ENCODE assay signal across 35 cellular contexts in the genomic region with DNA sequence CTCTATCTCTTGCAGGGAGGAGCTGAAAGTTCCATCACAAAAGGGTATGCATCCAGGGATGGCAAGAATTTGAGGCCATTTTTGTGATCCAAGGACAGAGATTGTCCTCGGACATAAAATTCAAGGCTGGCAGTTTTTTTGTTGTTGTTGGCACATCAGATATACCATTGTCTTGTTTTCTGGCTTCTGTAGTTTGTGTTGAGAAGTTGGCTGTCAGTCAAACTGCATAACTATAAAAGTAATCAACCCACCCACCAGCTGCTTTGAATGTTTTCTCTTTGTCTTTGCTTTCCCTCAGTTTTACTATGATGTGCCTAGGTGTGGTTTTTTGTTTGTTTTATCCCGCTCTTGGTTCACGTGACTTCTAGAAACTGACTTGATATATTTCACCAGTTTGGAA. TPM values are rescaled to one million over a fixed set of nuclear protein-coding genes. Genes with fewer than 3 reads are reported as not detected.
"Had no signal": no experiment of that assay in that cellular context is flagged by ENCODE, and none has a peak within 500 bp of the region (broad histone marks: within the 10 kb centered on the region; RNA-seq: fewer than 3 reads in every experiment).

No MANE protein-coding gene starts in this region.

- H3K27me3 ChIP-seq: body of pancreas, brain microvascular endothelial cell had no signal

- ATAC-seq: activated CD4-positive, alpha-beta T cell treated with anti-CD3 and anti-CD28 coated beads for 36 hours; activated CD4-positive, CD25-positive, alpha-beta regulatory T cell treated with anti-CD3 and anti-CD28 coated beads, Interleukin-2, amount 50 U/mL, for 24 hours; activated CD8-positive, alpha-beta memory T cell treated with anti-CD3 and anti-CD28 coated beads, Interleukin-2, amount 10 ng/mL, durations not matched to agents 7 days and 5 days; activated CD8-positive, alpha-beta T cell treated with anti-CD3 and anti-CD28 coated beads, Interleukin-2, amount 10 ng/mL, durations not matched to agents 7 days and 5 days; activated naive CD4-positive, alpha-beta T cell treated with anti-CD3 and anti-CD28 coated beads, Interleukin-2, amount 50 U/mL, for 72 hours; body of pancreas; WTC11 had no signal

- H3K27ac ChIP-seq: adrenal gland, body of pancreas, brain microvascular endothelial cell, breast epithelium, WERI-Rb-1 had no signal

- H3K4me3 ChIP-seq: adrenal gland, body of pancreas, breast epithelium had no signal

- DNase-seq: activated CD4-positive, alpha-beta memory T cell treated with anti-CD3 and anti-CD28 coated beads, Interleukin-2, amount 10 ng/mL, durations not matched to agents 7 days and 5 days; activated CD4-positive, alpha-beta T cell treated with anti-CD3 and anti-CD28 coated beads for 1 hour; activated CD4-positive, alpha-beta T cell treated with anti-CD3 and anti-CD28 coated beads for 36 hours; activated CD4-positive, alpha-beta T cell treated with anti-CD3 and anti-CD28 coated beads for 48 hours; activated CD4-positive, alpha-beta T cell treated with anti-CD3 and anti-CD28 coated beads, Interleukin-2, amount 10 ng/mL, durations not matched to agents 7 days and 5 days; activated CD4-positive, alpha-beta T cell treated with anti-CD3 and anti-CD28 coated beads, Interleukin-2, amount 50 U/mL, for 48 hours; activated CD4-positive, CD25-positive, alpha-beta regulatory T cell; activated CD8-positive, alpha-beta memory T cell treated with anti-CD3 and anti-CD28 coated beads for 24 hours; activated CD8-positive, alpha-beta memory T cell treated with anti-CD3 and anti-CD28 coated beads, Interleukin-2, amount 10 ng/mL, durations not matched to agents 7 days and 5 days; activated CD8-positive, alpha-beta memory T cell treated with anti-CD3 and anti-CD28 coated beads, Interleukin-2, amount 50 U/mL, for 48 hours; activated CD8-positive, alpha-beta T cell treated with anti-CD3 and anti-CD28 coated beads, Interleukin-2, amount 10 ng/mL, durations not matched to agents 7 days and 5 days; activated effector memory CD4-positive, alpha-beta T cell treated with Interleukin-2 at 50 U/mL for 16 hours; activated gamma-delta T cell; activated naive CD4-positive, alpha-beta T cell treated with anti-CD3 and anti-CD28 coated beads for 36 hours; activated naive CD4-positive, alpha-beta T cell treated with anti-CD3 and anti-CD28 coated beads, Interleukin-2, amount 50 U/mL, for 16 hours; activated naive CD8-positive, alpha-beta T cell treated with anti-CD3 and anti-CD28 coated beads for 36 hours; activated T-cell treated with anti-CD3 and anti-CD28 coated beads, Interleukin-2, amount 50 U/mL, for 24 hours; activated T-cell treated with anti-CD3 and anti-CD28 coated beads, Interleukin-2, amount 50 U/mL, for 48 hours; adrenal gland; amniotic stem cell; aorta; body of pancreas; brain microvascular endothelial cell; central memory CD4-positive, alpha-beta T cell; T-helper 1 cell; T-helper 2 cell; T-helper 9 cell; WERI-Rb-1 had no signal

- H3K36me3 ChIP-seq: adrenal gland, brain microvascular endothelial cell, breast epithelium, WERI-Rb-1 had no signal

- FAIRE-seq: astrocyte had no signal

- H3K9me3 ChIP-seq: adrenal gland, body of pancreas, breast epithelium had no signal

- H3K4me1 ChIP-seq: adrenal gland, body of pancreas, breast epithelium had no signal

RNA-seq across cellular contexts. Expression of a gene that starts 52.5 kb away (rescaled TPM):
- total RNA-seq: activated CD4-positive, alpha-beta memory T cell treated with anti-CD3 and anti-CD28 coated beads, Interleukin-2, amount 10 ng/mL, durations not matched to agents 7 days and 5 days; activated CD4-positive, alpha-beta T cell treated with anti-CD3 and anti-CD28 coated beads for 36 hours; activated CD4-positive, alpha-beta T cell treated with anti-CD3 and anti-CD28 coated beads, Interleukin-2, amount 10 ng/mL, durations not matched to agents 7 days and 5 days; activated CD8-positive, alpha-beta memory T cell treated with anti-CD3 and anti-CD28 coated beads, Interleukin-2, amount 10 ng/mL, durations not matched to agents 7 days and 5 days; activated CD8-positive, alpha-beta T cell treated with anti-CD3 and anti-CD28 coated beads, Interleukin-2, amount 10 ng/mL, durations not matched to agents 7 days and 5 days; activated naive CD4-positive, alpha-beta T cell treated with anti-CD3 and anti-CD28 coated beads for 36 hours; activated naive CD4-positive, alpha-beta T cell treated with anti-CD3 and anti-CD28 coated beads, Interleukin-2, amount 50 U/mL, for 72 hours; activated naive CD8-positive, alpha-beta T cell treated with anti-CD3 and anti-CD28 coated beads for 36 hours; activated T-helper 2 cell treated with anti-CD3 and anti-CD28 coated beads, Interferon-gamma antibody, Interleukin-2, Interleukin-4, amounts not matched to agents 10 μg/mL and 5 μg/mL and 100 μg/mL, durations not matched to agents 14 hours and 24 hours and 36 hours; astrocyte; cerebellum had no signal
